Comparison of ENCODE assay signal across 8 cellular contexts in the genomic region with DNA sequence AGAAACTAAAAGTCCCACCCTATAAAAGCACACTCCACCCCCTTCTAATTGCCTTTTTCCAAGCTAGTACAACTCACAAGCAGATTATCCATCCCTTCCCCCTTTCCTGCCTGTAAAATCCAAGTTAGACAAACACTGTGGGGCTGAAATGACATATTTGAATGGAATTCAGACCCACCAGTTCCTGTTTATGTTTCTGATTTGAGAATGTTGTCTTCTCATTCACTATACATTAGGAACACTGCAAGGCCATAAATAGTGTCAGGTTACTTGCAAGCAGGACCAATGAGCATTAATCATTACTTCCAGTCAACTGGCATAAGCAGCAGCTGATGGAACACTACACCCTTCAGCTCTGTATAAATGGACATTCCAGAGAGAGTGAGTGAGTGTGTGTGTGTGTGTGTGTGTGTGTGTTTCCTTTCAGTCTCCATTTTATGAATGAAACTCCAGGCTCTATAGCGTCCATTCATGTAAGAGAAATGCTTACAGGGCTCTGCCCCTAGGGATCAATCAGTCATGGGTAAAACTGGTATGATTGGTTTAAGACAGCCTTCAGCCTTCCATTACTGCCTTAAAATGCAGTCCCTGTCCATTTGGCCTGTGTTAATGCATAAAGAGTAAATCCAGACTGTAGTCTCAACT.
DNase-seq lines count a peak whose midpoint lies in the region; ATAC-seq and TF ChIP-seq lines count a peak whose summit lies in the region.

No MANE protein-coding gene starts in this region.

- peak overlapping the region; percentile 86 for H2AFZ ChIP-seq in osteoblast (ENCODE audit: low read length)

- H3K4me2 ChIP-seq in osteoblast (ENCODE audit: insufficient read depth, low read length): peak overlapping the region; percentile 79

- H3K4me3 ChIP-seq in endodermal cell (ENCODE audit: low read length) (no peak overlapping the region), osteoblast (ENCODE audit: insufficient read depth, low read length) (peak overlapping the region; percentile 38)

- H3K4me1 ChIP-seq in endodermal cell (ENCODE audit: control insufficient read depth, insufficient read depth, low read length) (no peaks in the 10 kb centered on the region), osteoblast (ENCODE audit: insufficient read depth, low read length) (peaks cover 27% of the 10 kb centered on the region)

- H3K36me3 Mint-ChIP-seq in HFFc6 (ENCODE audit: low read depth) (peaks cover 11% of the 10 kb centered on the region; the same call in 1 of the 2 replicates), endodermal cell (ENCODE audit: low read depth) (peaks cover 11% of the 10 kb centered on the region)
- H3K36me3 Mint-ChIP-seq in activated naive CD4-positive, alpha-beta T cell treated with anti-CD3 and anti-CD28 coated beads, Interleukin-2, amount 50 U/mL, for 72 hours: peaks cover 0 to 4% of the 10 kb centered on the region in 2 donors
- H3K36me3 Mint-ChIP-seq in effector memory CD8-positive, alpha-beta T cell (ENCODE audit: insufficient read depth): peaks cover 3% of the 10 kb centered on the region

- 84% methylated on average over 1 of the region's 1 CpG; no CpG with 5 or more reads in 1 of the 2 experiments for WGBS in endodermal cell (ENCODE audit: insufficient coverage in 1 of 2, insufficient read length in 1 of 2), 2 experiments

- H3K27ac ChIP-seq in endodermal cell (ENCODE audit: low read depth, low read length) (peak overlapping the region; percentile 81), osteoblast (ENCODE audit: low read depth, low read length) (peak overlapping the region; percentile 87)

- H3K9me3 Mint-ChIP-seq in HFFc6: no peaks in the 10 kb centered on the region
- H3K9me3 Mint-ChIP-seq in endodermal cell: no peaks in the 10 kb centered on the region
- H3K9me3 Mint-ChIP-seq in activated naive CD4-positive, alpha-beta T cell treated with anti-CD3 and anti-CD28 coated beads, Interleukin-2, amount 50 U/mL, for 72 hours: no peaks in the 10 kb centered on the region
- no peaks in the 10 kb centered on the region for H3K9me3 Mint-ChIP-seq in effector memory CD8-positive, alpha-beta T cell

- H3K27me3 Mint-ChIP-seq in HFFc6 (ENCODE audit: insufficient read depth) (no peaks in the 10 kb centered on the region), endodermal cell (ENCODE audit: insufficient read depth) (no peaks in the 10 kb centered on the region)
- no peaks in the 10 kb centered on the region for H3K27me3 Mint-ChIP-seq in effector memory CD8-positive, alpha-beta T cell

- H4K20me1 ChIP-seq in osteoblast (ENCODE audit: insufficient read depth, low read length): no peaks in the 10 kb centered on the region

- no peaks in the 10 kb centered on the region for H3K9me3 ChIP-seq in endodermal cell (ENCODE audit: control insufficient read depth, low read length)
- H3K9me3 ChIP-seq in osteoblast (ENCODE audit: low read depth, low read length): no peaks in the 10 kb centered on the region

- TF ChIP-seq CTCF in HFFc6 (IDR thresholded peaks at IDR 0.05): no peak
- TF ChIP-seq CTCF in endodermal cell (conservative IDR thresholded peaks at IDR 0.05): no peak
- TF ChIP-seq CTCF in osteoblast (IDR thresholded peaks at IDR 0.05; ENCODE audit: extremely low read depth, low read depth, low read length): no peak

- peak overlapping the region; percentile 81 for H3K4me3 Mint-ChIP-seq in HFFc6
- H3K4me3 Mint-ChIP-seq in endodermal cell: no peak overlapping the region
- H3K4me3 Mint-ChIP-seq in effector memory CD8-positive, alpha-beta T cell: no peak overlapping the region

- no peak for ATAC-seq in HG03025 (IDR thresholded peaks at IDR 0.05; ENCODE audit: low FRiP score, unreplicated experiment)
- ATAC-seq in activated naive CD4-positive, alpha-beta T cell treated with anti-CD3 and anti-CD28 coated beads, Interleukin-2, amount 50 U/mL, for 72 hours: no peak
- no peak for ATAC-seq in effector memory CD8-positive, alpha-beta T cell (replicated peaks)
- ATAC-seq in HG02938 (IDR thresholded peaks at IDR 0.05; ENCODE audit: unreplicated experiment): no peak

- peak overlapping the region; percentile 97 for H3K27ac Mint-ChIP-seq in HFFc6
- peak overlapping the region; percentile 79 for H3K27ac Mint-ChIP-seq in endodermal cell
- no peak overlapping the region for H3K27ac Mint-ChIP-seq in activated naive CD4-positive, alpha-beta T cell treated with anti-CD3 and anti-CD28 coated beads, Interleukin-2, amount 50 U/mL, for 72 hours
- peak overlapping the region in 1 of 2 donors; percentile 7 for H3K27ac Mint-ChIP-seq in effector memory CD8-positive, alpha-beta T cell

- H3K4me1 Mint-ChIP-seq in HFFc6 (ENCODE audit: low read depth) (peaks cover 42% of the 10 kb centered on the region), endodermal cell (peaks cover 8% of the 10 kb centered on the region)
- peaks cover 2 to 12% of the 10 kb centered on the region in 2 donors for H3K4me1 Mint-ChIP-seq in effector memory CD8-positive, alpha-beta T cell (ENCODE audit: low read depth in 2 of 2)

- no peak overlapping the region for H3K9ac ChIP-seq in endodermal cell (ENCODE audit: extremely low read depth, low read length, poor library complexity, severe bottlenecking)

- H3K27me3 ChIP-seq in endodermal cell (ENCODE audit: control insufficient read depth, insufficient read depth, low read length, poor library complexity, severe bottlenecking) (no peaks in the 10 kb centered on the region), osteoblast (ENCODE audit: insufficient read depth, low read length) (no peaks in the 10 kb centered on the region)

- H3K36me3 ChIP-seq in endodermal cell (ENCODE audit: control insufficient read depth, insufficient read depth, low read length): no peaks in the 10 kb centered on the region
- H3K36me3 ChIP-seq in osteoblast (ENCODE audit: insufficient read depth, low read length): no peaks in the 10 kb centered on the region

- no peaks in the 10 kb centered on the region for H3K79me2 ChIP-seq in osteoblast (ENCODE audit: insufficient read depth, low read length)

- DNase-seq in HFFc6 (peak; percentile 100), NCI-H748 treated with DMSO at 0.1 percent for 48 hours (lab: John Stamatoyannopoulos, UW) (peak; percentile 97), endodermal cell (peak; percentile 38), osteoblast (ENCODE audit: insufficient read length, low spot score, missing footprints) (peak; percentile 82)
- no peak for DNase-seq in activated naive CD4-positive, alpha-beta T cell treated with anti-CD3 and anti-CD28 coated beads, Interleukin-2, amount 50 U/mL, for 72 hours (ENCODE audit: low spot score in 2 of 2)
- no peak for DNase-seq in effector memory CD8-positive, alpha-beta T cell

Comparison
In these comparisons a context has a peak if more than half of its experiments do, and no peak if none do; other contexts are left out.
1. DNase-seq: peak in HFFc6 (single experiment), NCI-H748 treated with DMSO at 0.1 percent for 48 hours (single experiment), endodermal cell (single experiment) and osteoblast (single experiment); none in activated naive CD4-positive, alpha-beta T cell treated with anti-CD3 and anti-CD28 coated beads, Interleukin-2, amount 50 U/mL, for 72 hours (0 of 2) and effector memory CD8-positive, alpha-beta T cell (0 of 3).
2. H3K27ac Mint-ChIP-seq: peak in HFFc6 (single experiment) and endodermal cell (single experiment); none in activated naive CD4-positive, alpha-beta T cell treated with anti-CD3 and anti-CD28 coated beads, Interleukin-2, amount 50 U/mL, for 72 hours (0 of 2).